In genomic region chr10:71658349-71658745, GRCh38 we compare ENCODE assay signal across 1 cellular context.
TF ChIP-seq lines count a peak whose summit lies in the region.

No MANE protein-coding gene starts in this region.

TF ChIP-seq in WTC11, 78 proteins besides CTCF, POLR2A, EP300 and RAD21:
- TF ChIP-seq NR2C2 (CRISPR knock-in tag; IDR thresholded peaks at IDR 0.05), result no peak
- TF ChIP-seq NR1H2 (CRISPR knock-in tag; IDR thresholded peaks at IDR 0.05), result no peak
- TF ChIP-seq ZNF219 (CRISPR knock-in tag; IDR thresholded peaks at IDR 0.05; ENCODE audit: borderline replicate concordance), result no peak
- no peak for TF ChIP-seq IRF1 (CRISPR knock-in tag; IDR thresholded peaks at IDR 0.05)
- no peak for TF ChIP-seq ZNF423 (CRISPR knock-in tag; IDR thresholded peaks at IDR 0.05)
- no peak for TF ChIP-seq EMX1 (CRISPR knock-in tag; IDR thresholded peaks at IDR 0.05)
- TF ChIP-seq GABPB1 (CRISPR knock-in tag; IDR thresholded peaks at IDR 0.05), result no peak
- TF ChIP-seq MAX (CRISPR knock-in tag; IDR thresholded peaks at IDR 0.05), result no peak
- TF ChIP-seq, protein P1, sequence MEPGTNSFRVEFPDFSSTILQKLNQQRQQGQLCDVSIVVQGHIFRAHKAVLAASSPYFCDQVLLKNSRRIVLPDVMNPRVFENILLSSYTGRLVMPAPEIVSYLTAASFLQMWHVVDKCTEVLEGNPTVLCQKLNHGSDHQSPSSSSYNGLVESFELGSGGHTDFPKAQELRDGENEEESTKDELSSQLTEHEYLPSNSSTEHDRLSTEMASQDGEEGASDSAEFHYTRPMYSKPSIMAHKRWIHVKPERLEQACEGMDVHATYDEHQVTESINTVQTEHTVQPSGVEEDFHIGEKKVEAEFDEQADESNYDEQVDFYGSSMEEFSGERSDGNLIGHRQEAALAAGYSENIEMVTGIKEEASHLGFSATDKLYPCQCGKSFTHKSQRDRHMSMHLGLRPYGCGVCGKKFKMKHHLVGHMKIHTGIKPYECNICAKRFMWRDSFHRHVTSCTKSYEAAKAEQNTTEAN (CRISPR knock-in tag; IDR thresholded peaks at IDR 0.05), result no peak
- TF ChIP-seq, protein P2, sequence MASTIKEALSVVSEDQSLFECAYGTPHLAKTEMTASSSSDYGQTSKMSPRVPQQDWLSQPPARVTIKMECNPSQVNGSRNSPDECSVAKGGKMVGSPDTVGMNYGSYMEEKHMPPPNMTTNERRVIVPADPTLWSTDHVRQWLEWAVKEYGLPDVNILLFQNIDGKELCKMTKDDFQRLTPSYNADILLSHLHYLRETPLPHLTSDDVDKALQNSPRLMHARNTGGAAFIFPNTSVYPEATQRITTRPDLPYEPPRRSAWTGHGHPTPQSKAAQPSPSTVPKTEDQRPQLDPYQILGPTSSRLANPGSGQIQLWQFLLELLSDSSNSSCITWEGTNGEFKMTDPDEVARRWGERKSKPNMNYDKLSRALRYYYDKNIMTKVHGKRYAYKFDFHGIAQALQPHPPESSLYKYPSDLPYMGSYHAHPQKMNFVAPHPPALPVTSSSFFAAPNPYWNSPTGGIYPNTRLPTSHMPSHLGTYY (CRISPR knock-in tag; IDR thresholded peaks at IDR 0.05), result no peak
